10 cellular contexts compared by ENCODE assay signal in genomic region chr2:23480991-23481797, GRCh38.
DNase-seq lines count a peak whose midpoint lies in the region; ATAC-seq and TF ChIP-seq lines count a peak whose summit lies in the region.
"Had no signal": no experiment of that assay in that cellular context is flagged by ENCODE, and none has a peak within 500 bp of the region (broad histone marks: within the 10 kb centered on the region; RNA-seq: fewer than 3 reads in every experiment).

No MANE protein-coding gene starts in this region.

- H3K27ac Mint-ChIP-seq in mesothelial cell of epicardium: peak overlapping the region; percentile 96
- H3K27ac Mint-ChIP-seq in naive thymus-derived CD4-positive, alpha-beta T cell: peak overlapping the region in 1 of 9 donors; percentile 63

- H3K27me3 Mint-ChIP-seq in mesothelial cell of epicardium (ENCODE audit: low read depth): no peaks in the 10 kb centered on the region
- H3K27me3 Mint-ChIP-seq in naive thymus-derived CD4-positive, alpha-beta T cell: peaks cover 0 to 17% (median 10%) of the 10 kb centered on the region in 5 donors

- H3K4me3 ChIP-seq in AG04450 (ENCODE audit: low read depth, low read length): no peak overlapping the region
- H3K4me3 ChIP-seq in choroid plexus epithelial cell (ENCODE audit: low read depth, low read length): no peak overlapping the region
- H3K4me3 ChIP-seq in naive thymus-derived CD4-positive, alpha-beta T cell (ENCODE audit: low read length): no peak overlapping the region

- intact Hi-C loops in naive thymus-derived CD4-positive, alpha-beta T cell (cut with micrococcal nuclease): no loop called here

- H3K9me3 Mint-ChIP-seq in mesothelial cell of epicardium: no peaks in the 10 kb centered on the region
- H3K9me3 Mint-ChIP-seq in naive thymus-derived CD4-positive, alpha-beta T cell: peaks cover 0 to 4% (median 0%) of the 10 kb centered on the region in 11 donors

- CTCF ChIA-PET in AG04450 (lab: Charles Lee): no interaction called here
- CTCF ChIA-PET in naive thymus-derived CD4-positive, alpha-beta T cell (lab: Charles Lee): no interaction called here

- H3K4me1 Mint-ChIP-seq in mesothelial cell of epicardium: peaks cover 41% of the 10 kb centered on the region
- peaks cover 0 to 14% (median 0%) of the 10 kb centered on the region in 7 donors for H3K4me1 Mint-ChIP-seq in naive thymus-derived CD4-positive, alpha-beta T cell

- H3K4me3 Mint-ChIP-seq in mesothelial cell of epicardium: no peak overlapping the region
- H3K4me3 Mint-ChIP-seq in naive thymus-derived CD4-positive, alpha-beta T cell: no peak overlapping the region

- peaks cover 3% of the 10 kb centered on the region for H3K27me3 ChIP-seq in AG04450 (ENCODE audit: control insufficient read depth, insufficient read depth, low read length)
- no peaks in the 10 kb centered on the region for H3K27me3 ChIP-seq in naive thymus-derived CD4-positive, alpha-beta T cell (ENCODE audit: control insufficient read depth in 2 of 2, insufficient read depth in 2 of 2, low read length in 2 of 2)

- H3K4me1 ChIP-seq in naive thymus-derived CD4-positive, alpha-beta T cell (ENCODE audit: control insufficient read depth in 2 of 2, insufficient read depth in 2 of 2, low read length in 2 of 2): no peaks in the 10 kb centered on the region

- peak overlapping the region; percentile 84 for H3K27ac ChIP-seq in AG04450 (ENCODE audit: low read depth, low read length)
- H3K27ac ChIP-seq in naive thymus-derived CD4-positive, alpha-beta T cell (ENCODE audit: low read depth, low read length): no peak overlapping the region

- TF ChIP-seq CTCF in AG04450 (IDR thresholded peaks at IDR 0.05; ENCODE audit: low read depth, low read length) (no peak), choroid plexus epithelial cell (conservative IDR thresholded peaks at IDR 0.05; ENCODE audit: low read depth, low read length) (no peak), mesothelial cell of epicardium (IDR thresholded peaks at IDR 0.05; ENCODE audit: unreplicated experiment) (no peak)

- DNase-seq in AG04450 (ENCODE audit: low read depth, low spot score) (peak; percentile 74), HuH-7.5 (ENCODE audit: low spot score) (peak; percentile 29), choroid plexus epithelial cell (ENCODE audit: low read depth) (peak; percentile 88), mesothelial cell of epicardium (ENCODE audit: low spot score in 2 of 2, unreplicated experiment in 2 of 2) (peak; percentile 38 to 67), GM19240 (ENCODE audit: insufficient read length, low spot score) (no peak), NCI-H2227 treated with DMSO at 0.1 percent for 48 hours (lab: John Stamatoyannopoulos, UW) (no peak)
- DNase-seq in naive thymus-derived CD4-positive, alpha-beta T cell: no peak
- DNase-seq in activated T-cell treated with anti-CD3 and anti-CD28 coated beads, Interleukin-2, amount 50 U/mL, for 48 hours: no peak
- DNase-seq: glutamatergic neuron, NCI-H510A treated with DMSO at 0.1 percent for 48 hours had no signal

- no peaks in the 10 kb centered on the region for H3K36me3 ChIP-seq in naive thymus-derived CD4-positive, alpha-beta T cell (ENCODE audit: control insufficient read depth in 2 of 3, insufficient read depth in 3 of 3, low read length in 3 of 3)

- POLR2A ChIA-PET in AG04450 (lab: Yijun Ruan, JAX): no interaction called here
- POLR2A ChIA-PET in naive thymus-derived CD4-positive, alpha-beta T cell (lab: Charles Lee): no interaction called here

- no peak for ATAC-seq in naive thymus-derived CD4-positive, alpha-beta T cell

- no peaks in the 10 kb centered on the region; the same call in 1 of the 2 replicates for H3K9me3 ChIP-seq in AG04450 (ENCODE audit: control insufficient read depth, insufficient read depth, low read length)
- H3K9me3 ChIP-seq in naive thymus-derived CD4-positive, alpha-beta T cell (ENCODE audit: control insufficient read depth in 2 of 3, low read length in 3 of 3): no peaks in the 10 kb centered on the region

- no peaks in the 10 kb centered on the region for H3K36me3 Mint-ChIP-seq in mesothelial cell of epicardium
- H3K36me3 Mint-ChIP-seq in naive thymus-derived CD4-positive, alpha-beta T cell: peaks cover 0 to 7% (median 1%) of the 10 kb centered on the region in 5 donors

Comparison
In these comparisons a context has a peak if more than half of its experiments do, and no peak if none do; other contexts are left out.
1. DNase-seq: peak in AG04450 (single experiment), HuH-7.5 (single experiment), choroid plexus epithelial cell (single experiment) and mesothelial cell of epicardium (2 of 2); none in naive thymus-derived CD4-positive, alpha-beta T cell (0 of 9), GM19240 (single experiment), activated T-cell treated with anti-CD3 and anti-CD28 coated beads, Interleukin-2, amount 50 U/mL, for 48 hours (0 of 2) and NCI-H2227 treated with DMSO at 0.1 percent for 48 hours (single experiment).